ENCODE assay signal across 23 cellular contexts in the genomic region with DNA sequence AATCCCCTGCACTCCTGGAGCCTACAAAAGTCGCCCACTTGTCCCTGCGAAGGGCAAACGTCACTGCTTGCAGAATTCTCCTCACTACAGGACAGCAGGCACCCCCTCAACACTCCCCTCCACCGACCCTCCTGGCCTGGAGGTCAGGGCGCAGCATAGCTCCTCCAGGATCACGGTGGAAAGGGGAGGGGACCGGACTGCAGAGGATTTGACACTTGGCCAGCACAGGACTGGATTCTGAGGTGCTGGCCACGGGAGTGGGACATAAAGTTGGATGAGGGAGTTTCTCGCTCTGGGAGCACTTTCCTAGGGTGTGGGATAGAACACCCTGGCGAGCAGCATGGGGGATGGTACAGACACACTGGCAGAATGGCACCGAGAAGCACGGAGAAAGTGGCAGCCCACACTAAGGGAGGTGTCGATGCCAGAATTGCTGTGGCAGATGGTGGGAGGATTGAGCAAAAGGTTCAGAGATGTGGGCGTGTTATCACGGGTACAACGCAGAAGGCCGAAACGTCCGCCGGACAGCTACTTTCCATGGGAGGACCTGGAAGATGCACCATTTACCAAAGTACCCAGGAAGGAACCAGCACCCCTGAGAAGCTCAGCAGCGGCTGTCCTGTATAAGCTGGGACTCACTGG. TPM values are rescaled to one million over a fixed set of nuclear protein-coding genes. Genes with fewer than 3 reads are reported as not detected.
A peak's percentile ranks its signal among the peaks of the same experiment; 100 is the strongest.
DNase-seq lines count a peak whose midpoint lies in the region; ATAC-seq and TF ChIP-seq lines count a peak whose summit lies in the region.
"Had no signal": no experiment of that assay in that cellular context is flagged by ENCODE, and none has a peak within 500 bp of the region (broad histone marks: within the 10 kb centered on the region; RNA-seq: fewer than 3 reads in every experiment).

No MANE protein-coding gene starts in this region.

- H3K9me3 ChIP-seq in RWPE2 (ENCODE audit: severe bottlenecking) (no peaks in the 10 kb centered on the region), lower lobe of right lung (no peaks in the 10 kb centered on the region), sigmoid colon (no peaks in the 10 kb centered on the region)
- H3K9me3 ChIP-seq: A549 had no signal

- WGBS in sigmoid colon, 2 donors, result 92% methylated on average over 21 of the region's 21 CpGs

- DNase-seq in activated naive CD4-positive, alpha-beta T cell treated with anti-CD3 and anti-CD28 coated beads, Interleukin-2, amount 50 U/mL, for 16 hours, result peak; percentile 4
- DNase-seq in activated naive CD4-positive, alpha-beta T cell treated with Interleukin-2 at 50 U/mL for 16 hours, result no peak
- DNase-seq in RWPE2 (ENCODE audit: low spot score), result peak; percentile 52
- DNase-seq in lower lobe of right lung, result peak; percentile 26
- peak; percentile 36 for DNase-seq in sigmoid colon
- no peak for DNase-seq in activated CD4-positive, CD25-positive, alpha-beta regulatory T cell (lab: John Stamatoyannopoulos, UW)
- DNase-seq in KBM-7, result no peak
- no peak for DNase-seq in NCI-H82 treated with DMSO at 0.1 percent for 48 hours (lab: John Stamatoyannopoulos, UW; ENCODE audit: unreplicated experiment)
- DNase-seq: COR-L47; GF-D8; GOT3; MV-4-11; NCI-H1417; NCI-H187 treated with DMSO at 0.1 percent for 48 hours; NCI-H2171; NCI-H446; NCI-H69; NK-92 treated with Interleukin-12 subunit alpha and Interleukin-12 subunit beta, amount 100 ng/mL, for 24 hours; OCI-M1 had no signal

- H3K4me1 ChIP-seq in RWPE2 (ENCODE audit: insufficient read depth, poor library complexity, severe bottlenecking) (no peaks in the 10 kb centered on the region), lower lobe of right lung (no peaks in the 10 kb centered on the region), sigmoid colon (no peaks in the 10 kb centered on the region)

- no peak for TF ChIP-seq EP300 in sigmoid colon (IDR thresholded peaks at IDR 0.05)

- ATAC-seq in RWPE2 (ENCODE audit: low read depth), result no peak
- no peak for ATAC-seq in lower lobe of right lung
- ATAC-seq: A549, K562 had no signal

- intact Hi-C loops in lower lobe of right lung (cut with DNase I) (no loop called here), sigmoid colon (cut with DNase I) (no loop called here)

- in situ Hi-C loops in KBM-7 (cut with MboI; ENCODE audit: low pct_unique_long_range_greater_than_20kb, low sequenced_read_pairs), result no loop called here

- TF ChIP-seq POLR2A in sigmoid colon (IDR thresholded peaks at IDR 0.05), result no peak

- H3K4me3 ChIP-seq in RWPE2 (ENCODE audit: severe bottlenecking), result no peak overlapping the region
- H3K4me3 ChIP-seq in lower lobe of right lung, result no peak overlapping the region
- H3K4me3 ChIP-seq in sigmoid colon, result no peak overlapping the region
- H3K4me3 ChIP-seq: A549, K562 had no signal

- H3K27ac ChIP-seq in RWPE2 (ENCODE audit: poor library complexity, severe bottlenecking) (no peak overlapping the region), lower lobe of right lung (no peak overlapping the region), sigmoid colon (no peak overlapping the region)
- H3K27ac ChIP-seq: A549 had no signal

- TF ChIP-seq CTCF in RWPE2 (IDR thresholded peaks at IDR 0.05; ENCODE audit: poor library complexity, severe bottlenecking) (no peak), lower lobe of right lung (IDR thresholded peaks at IDR 0.05) (no peak), sigmoid colon (IDR thresholded peaks at IDR 0.05) (no peak)

- no peaks in the 10 kb centered on the region for H3K36me3 ChIP-seq in RWPE2 (ENCODE audit: low read depth)
- H3K36me3 ChIP-seq in lower lobe of right lung, result no peaks in the 10 kb centered on the region
- no peaks in the 10 kb centered on the region for H3K36me3 ChIP-seq in sigmoid colon

- H3K27me3 ChIP-seq in RWPE2 (ENCODE audit: insufficient read depth, poor library complexity, severe bottlenecking) (no peaks in the 10 kb centered on the region), lower lobe of right lung (ENCODE audit: low read depth) (no peaks in the 10 kb centered on the region), sigmoid colon (no peaks in the 10 kb centered on the region)

RNA-seq across cellular contexts. Expression of gene DIO3, which starts 51.4 kb away (rescaled TPM):
- total RNA-seq in lower lobe of right lung (1.9 TPM), sigmoid colon (1 to 10 TPM in 3 of 4 donors, under 1 TPM in 1; 0.55 to 4.3 (median 2.5) TPM)
- polyA plus RNA-seq in sigmoid colon, result 1 to 10 TPM in 2 of 3 donors, under 1 TPM in 1; 0.23 to 6.0 (median 2.4) TPM
- total RNA-seq: Daoy, K562, RPMI7951 had no signal
- polyA plus RNA-seq: K562 had no signal

Comparison
In these comparisons a context has a peak if more than half of its experiments do, and no peak if none do; other contexts are left out.
1. DNase-seq: peak in activated naive CD4-positive, alpha-beta T cell treated with anti-CD3 and anti-CD28 coated beads, Interleukin-2, amount 50 U/mL, for 16 hours (single experiment), RWPE2 (single experiment), lower lobe of right lung (single experiment) and sigmoid colon (single experiment); none in activated naive CD4-positive, alpha-beta T cell treated with Interleukin-2 at 50 U/mL for 16 hours (single experiment), activated CD4-positive, CD25-positive, alpha-beta regulatory T cell (0 of 4), KBM-7 (single experiment) and NCI-H82 treated with DMSO at 0.1 percent for 48 hours (single experiment).